16 cellular contexts compared by ENCODE assay signal in the genomic region with DNA sequence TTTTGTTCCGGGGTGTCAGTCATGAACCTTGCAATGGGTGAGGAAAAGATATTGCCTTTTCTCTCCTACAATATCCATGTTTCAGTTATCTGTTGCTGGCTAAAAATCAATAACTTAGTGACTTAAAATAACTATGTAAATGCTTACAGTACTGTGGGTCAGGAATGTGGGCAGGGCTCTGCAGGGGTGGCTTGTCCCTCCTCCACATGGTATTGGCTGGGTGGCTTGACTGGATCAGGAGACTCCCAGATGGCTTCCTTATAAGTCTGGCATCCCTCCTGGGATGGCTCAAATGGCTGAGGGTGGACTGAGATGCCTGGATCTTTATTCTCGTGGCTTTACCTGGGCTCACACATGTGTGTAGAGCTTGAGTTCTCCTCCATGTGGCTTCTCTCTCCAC.
"Had no signal": no experiment of that assay in that cellular context is flagged by ENCODE, and none has a peak within 500 bp of the region (broad histone marks: within the 10 kb centered on the region; RNA-seq: fewer than 3 reads in every experiment).

No MANE protein-coding gene starts in this region.

- H3K4me2 ChIP-seq: smooth muscle cell had no signal

- H3K27me3 ChIP-seq: esophagus squamous epithelium, heart left ventricle had no signal

- H3K27me3 Mint-ChIP-seq: effector memory CD8-positive, alpha-beta T cell had no signal

- H3K9me3 ChIP-seq: esophagus squamous epithelium, heart left ventricle, mucosa of descending colon had no signal

- H3K4me1 ChIP-seq: esophagus squamous epithelium, heart left ventricle had no signal

- H3K36me3 ChIP-seq: esophagus squamous epithelium, heart left ventricle had no signal

- H3K36me3 Mint-ChIP-seq: natural killer cell had no signal

- H3K27ac ChIP-seq: esophagus squamous epithelium, heart left ventricle had no signal

- DNase-seq: effector memory CD8-positive, alpha-beta T cell; esophagus squamous epithelium; foreskin melanocyte; heart left ventricle; hippocampal formation; kidney glomerular epithelial cell; mammary epithelial cell; mucosa of descending colon; natural killer cell; posterior cingulate gyrus; stimulated activated CD4-positive, alpha-beta T cell treated with anti-CD3 and anti-CD28 coated beads, Interleukin-2, amount 100 ng/mL, for 48 hours; stimulated activated naive CD4-positive, alpha-beta T cell treated with Interleukin-2 at 50 U/mL for 16 hours; trophoblast cell had no signal

- H3K4me3 Mint-ChIP-seq: dendritic cell treated with granulocyte-macrophage colony-stimulating factor and Interleukin-4, amounts not matched to agents 40 ng/mL and 50 ng/mL, for 4 days; effector memory CD8-positive, alpha-beta T cell; natural killer cell; neural crest cell had no signal

- H3K9me3 Mint-ChIP-seq: dendritic cell treated with granulocyte-macrophage colony-stimulating factor and Interleukin-4, amounts not matched to agents 40 ng/mL and 50 ng/mL, for 4 days; effector memory CD8-positive, alpha-beta T cell; natural killer cell had no signal

- H3K4me1 Mint-ChIP-seq: natural killer cell, neural crest cell had no signal

- H3K27ac Mint-ChIP-seq: dendritic cell treated with granulocyte-macrophage colony-stimulating factor and Interleukin-4, amounts not matched to agents 40 ng/mL and 50 ng/mL, for 4 days; effector memory CD8-positive, alpha-beta T cell; natural killer cell had no signal

- H3K4me3 ChIP-seq: esophagus squamous epithelium, heart left ventricle, mucosa of descending colon, smooth muscle cell had no signal
